ENCODE assay signal across 2 cellular contexts in the genomic region with DNA sequence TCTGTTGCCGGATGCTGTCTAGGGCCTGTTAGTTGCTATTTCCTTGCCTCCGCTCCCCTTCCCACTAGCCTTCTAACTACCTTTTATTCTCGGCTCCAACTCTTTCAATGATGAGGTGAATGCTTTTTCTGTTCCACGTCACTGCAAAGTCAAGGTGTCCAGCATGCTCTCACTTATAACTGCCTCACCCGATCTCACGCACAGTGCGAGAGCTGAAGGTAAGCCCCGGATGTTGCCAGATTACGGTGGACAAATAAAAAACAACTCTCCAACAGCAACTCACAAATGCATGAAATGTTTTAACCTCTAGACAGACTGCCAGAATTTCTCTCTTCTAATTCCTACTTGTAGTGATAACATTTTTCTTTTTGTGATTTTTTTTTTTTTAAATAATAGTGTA.
TF ChIP-seq lines count a peak whose summit lies in the region.

No MANE protein-coding gene starts in this region.

TF ChIP-seq in IMR-90, 13 proteins besides CTCF, POLR2A, EP300 and RAD21 (continued from another document):
- TF ChIP-seq, protein P1, sequence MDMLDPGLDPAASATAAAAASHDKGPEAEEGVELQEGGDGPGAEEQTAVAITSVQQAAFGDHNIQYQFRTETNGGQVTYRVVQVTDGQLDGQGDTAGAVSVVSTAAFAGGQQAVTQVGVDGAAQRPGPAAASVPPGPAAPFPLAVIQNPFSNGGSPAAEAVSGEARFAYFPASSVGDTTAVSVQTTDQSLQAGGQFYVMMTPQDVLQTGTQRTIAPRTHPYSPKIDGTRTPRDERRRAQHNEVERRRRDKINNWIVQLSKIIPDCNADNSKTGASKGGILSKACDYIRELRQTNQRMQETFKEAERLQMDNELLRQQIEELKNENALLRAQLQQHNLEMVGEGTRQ (IDR thresholded peaks at IDR 0.05; ENCODE audit: low read depth, low read length): no peak
- TF ChIP-seq MXI1 (IDR thresholded peaks at IDR 0.05; ENCODE audit: borderline replicate concordance, low read depth, low read length) (no peak), BHLHE40 (IDR thresholded peaks at IDR 0.05; ENCODE audit: low read depth, low read length) (no peak), NFE2L2 (IDR thresholded peaks at IDR 0.05; ENCODE audit: low read depth, low read length) (no peak), RFX5 (IDR thresholded peaks at IDR 0.05; ENCODE audit: low read depth, low read length) (no peak), CHD1 (IDR thresholded peaks at IDR 0.05; ENCODE audit: low read depth, low read length) (no peak), SMC3 (IDR thresholded peaks at IDR 0.05; ENCODE audit: low read depth, low read length) (no peak), CEBPB (IDR thresholded peaks at IDR 0.05; ENCODE audit: low read depth, low read length) (no peak)
- TF ChIP-seq, protein P2, sequence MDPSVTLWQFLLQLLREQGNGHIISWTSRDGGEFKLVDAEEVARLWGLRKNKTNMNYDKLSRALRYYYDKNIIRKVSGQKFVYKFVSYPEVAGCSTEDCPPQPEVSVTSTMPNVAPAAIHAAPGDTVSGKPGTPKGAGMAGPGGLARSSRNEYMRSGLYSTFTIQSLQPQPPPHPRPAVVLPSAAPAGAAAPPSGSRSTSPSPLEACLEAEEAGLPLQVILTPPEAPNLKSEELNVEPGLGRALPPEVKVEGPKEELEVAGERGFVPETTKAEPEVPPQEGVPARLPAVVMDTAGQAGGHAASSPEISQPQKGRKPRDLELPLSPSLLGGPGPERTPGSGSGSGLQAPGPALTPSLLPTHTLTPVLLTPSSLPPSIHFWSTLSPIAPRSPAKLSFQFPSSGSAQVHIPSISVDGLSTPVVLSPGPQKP (IDR thresholded peaks at IDR 0.05; ENCODE audit: borderline replicate concordance, low read depth, low read length): no peak

TF ChIP-seq in WTC11, 78 proteins besides CTCF, POLR2A, EP300 and RAD21 (continued from another document):
- TF ChIP-seq, protein P3, sequence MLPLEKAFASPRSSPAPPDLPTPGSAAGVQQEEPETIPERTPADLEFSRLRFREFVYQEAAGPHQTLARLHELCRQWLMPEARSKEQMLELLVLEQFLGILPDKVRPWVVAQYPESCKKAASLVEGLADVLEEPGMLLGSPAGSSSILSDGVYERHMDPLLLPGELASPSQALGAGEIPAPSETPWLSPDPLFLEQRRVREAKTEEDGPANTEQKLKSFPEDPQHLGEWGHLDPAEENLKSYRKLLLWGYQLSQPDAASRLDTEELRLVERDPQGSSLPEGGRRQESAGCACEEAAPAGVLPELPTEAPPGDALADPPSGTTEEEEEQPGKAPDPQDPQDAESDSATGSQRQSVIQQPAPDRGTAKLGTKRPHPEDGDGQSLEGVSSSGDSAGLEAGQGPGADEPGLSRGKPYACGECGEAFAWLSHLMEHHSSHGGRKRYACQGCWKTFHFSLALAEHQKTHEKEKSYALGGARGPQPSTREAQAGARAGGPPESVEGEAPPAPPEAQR (CRISPR knock-in tag; IDR thresholded peaks at IDR 0.05): no peak
TF ChIP-seq in WTC11: peak in this region for 0.
